In genomic region chr16:30371248-30371816, GRCh38 we compare ENCODE assay signal across 8 cellular contexts. TPM values are rescaled to one million over a fixed set of nuclear protein-coding genes. Genes with fewer than 3 reads are reported as not detected.
A peak's percentile ranks its signal among the peaks of the same experiment; 100 is the strongest.
DNase-seq lines count a peak whose midpoint lies in the region; ATAC-seq, FAIRE-seq and TF ChIP-seq lines count a peak whose summit lies in the region.

No MANE protein-coding gene starts in this region.

- 0 out of 2 replicates have a peak, but pooled peaks cover 7% of the 10 kb centered on the region for H3K4me1 ChIP-seq in Panc1 (ENCODE audit: control insufficient read depth, insufficient read depth, low read length)
- H3K4me1 ChIP-seq in esophagus (ENCODE audit: control insufficient read depth in 2 of 2, insufficient read depth in 2 of 2, low read length in 1 of 2), result peaks cover 0 to 13% of the 10 kb centered on the region in 2 donors

- peak overlapping the region; percentile 76 for H3K4me3 Mint-ChIP-seq in progenitor cell of endocrine pancreas (ENCODE audit: low read depth)

- TF ChIP-seq CTCF in GM06990 (IDR thresholded peaks at IDR 0.05; ENCODE audit: insufficient read depth, low read length, poor library complexity, severe bottlenecking) (peak; percentile 0), Panc1 (IDR thresholded peaks at IDR 0.05) (no peak), progenitor cell of endocrine pancreas (IDR thresholded peaks at IDR 0.05; ENCODE audit: unreplicated experiment) (peak; percentile 24)

- no peak for FAIRE-seq in urothelium cell line (lab: Jason Lieb, UNC)

- peak overlapping the region; percentile 99 for H3K27ac Mint-ChIP-seq in progenitor cell of endocrine pancreas

- ATAC-seq in Panc1 (no peak), HG02981 (IDR thresholded peaks at IDR 0.05; ENCODE audit: unreplicated experiment) (no peak)

- H3K36me3 ChIP-seq in GM06990 (ENCODE audit: control insufficient read depth, insufficient read depth, low read length) (no peaks in the 10 kb centered on the region; the same call in 1 of the 2 replicates), Panc1 (ENCODE audit: control insufficient read depth, insufficient read depth, low read length) (no peaks in the 10 kb centered on the region; the same call in 1 of the 2 replicates), esophagus (ENCODE audit: control insufficient read depth in 2 of 2, insufficient read depth in 2 of 2, low read length in 1 of 2) (peaks cover 0 to 6% of the 10 kb centered on the region in 2 donors)

- CTCF ChIA-PET in Panc1 (lab: Charles Lee), result interaction anchor here (0.6 to 0.9 kb wide), 2 partner anchors 19 to 259 kb away, joined by 3 to 10 read pairs; no protein-coding TSS in a partner anchor

- in situ Hi-C loops in Panc1 (cut with HindIII; ENCODE audit: low pct_unique_long_range_greater_than_20kb, low sequenced_read_pairs), result no loop called here

- H3K4me3 ChIP-seq in GM06990 (replicated peaks; ENCODE audit: low read depth, low read length) (peak overlapping the region; percentile 50), Panc1 (ENCODE audit: low read depth in 2 of 2, low read length in 2 of 2) (peak overlapping the region; percentile 54 to 60), esophagus (ENCODE audit: low read depth in 1 of 2, low read length in 2 of 2) (peak overlapping the region; percentile 38 to 44)

- DNase-seq in GM06990 (ENCODE audit: extremely low read depth, insufficient read length) (no peak), Panc1 (ENCODE audit: low read depth, low spot score) (no peak), progenitor cell of endocrine pancreas (ENCODE audit: low spot score, unreplicated experiment) (no peak), urothelium cell line (ENCODE audit: low spot score) (no peak), CD1c-positive myeloid dendritic cell (ENCODE audit: extremely low spot score) (no peak)
- DNase-seq in activated CD8-positive, alpha-beta memory T cell treated with anti-CD3 and anti-CD28 coated beads for 24 hours, result no peak

- H3K4me1 Mint-ChIP-seq in progenitor cell of endocrine pancreas (ENCODE audit: low read depth), result peaks cover 37% of the 10 kb centered on the region

- H3K9me3 Mint-ChIP-seq in progenitor cell of endocrine pancreas (ENCODE audit: low read depth), result no peaks in the 10 kb centered on the region

- intact Hi-C loops in Panc1 (cut with micrococcal nuclease; ENCODE audit: unreplicated experiment), result no loop called here

- 20 to 29% methylated on average over 8 to 11 of the region's 11 CpGs for WGBS in esophagus, 2 donors

- H3K27me3 Mint-ChIP-seq in progenitor cell of endocrine pancreas, result no peaks in the 10 kb centered on the region

- peak overlapping the region; percentile 84 for H3K27ac ChIP-seq in Panc1 (ENCODE audit: low read length)
- peak overlapping the region; percentile 73 to 95 for H3K27ac ChIP-seq in esophagus (ENCODE audit: low read depth in 2 of 2, low read length in 1 of 2)

- POLR2A ChIA-PET in Panc1 (lab: Charles Lee), result interaction anchor here (0.6 to 1.2 kb wide), 3 partner anchors 16 to 246 kb away, joined by 3 to 10 read pairs (median 4); partner anchors contain the start of gene CD2BP2

- BruUV-seq in Panc1 (replicated peaks; lab: Mats Ljungman, UMichigan), result no TSS peak

- H3K36me3 Mint-ChIP-seq in progenitor cell of endocrine pancreas (ENCODE audit: insufficient read depth), result no peaks in the 10 kb centered on the region

- H3K27me3 ChIP-seq in GM06990 (replicated peaks; ENCODE audit: control insufficient read depth, insufficient read depth, low read length) (no peaks in the 10 kb centered on the region), Panc1 (ENCODE audit: control insufficient read depth, insufficient read depth, low read length) (no peaks in the 10 kb centered on the region), esophagus (ENCODE audit: control insufficient read depth in 1 of 2, insufficient read depth in 2 of 2, low read length in 2 of 2) (no peaks in the 10 kb centered on the region)

- H3K9me3 ChIP-seq in Panc1 (ENCODE audit: control insufficient read depth, insufficient read depth, low read depth, low read length) (no peaks in the 10 kb centered on the region), esophagus (ENCODE audit: control insufficient read depth in 2 of 2, insufficient read depth in 1 of 2, low read depth in 1 of 2, low read length in 1 of 2) (no peaks in the 10 kb centered on the region)

RNA-seq across cellular contexts. Expression of gene TBC1D10B, which starts 1.0 kb away (rescaled TPM):
- total RNA-seq in Panc1 (2021; ENCODE audit: unreplicated experiment) (52.6 TPM), progenitor cell of endocrine pancreas (51.0 and 51.8 TPM in 2 replicates)
- polyA plus RNA-seq in Panc1 (2012; ENCODE audit: insufficient read length), result 41.9 TPM
- polyA plus RNA-seq in esophagus, result 10 to 100 TPM; 19.8 to 27.5 TPM

RNA-seq across cellular contexts. Expression of gene MYL11, which starts 3.3 kb away (rescaled TPM):
- total RNA-seq in Panc1 (2021; ENCODE audit: unreplicated experiment) (not detected), progenitor cell of endocrine pancreas (2.6 and 3.5 TPM in 2 replicates)
- 1.2 TPM for polyA plus RNA-seq in Panc1 (2012; ENCODE audit: insufficient read length)
- 1 to 10 TPM; 1.3 to 2.1 TPM for polyA plus RNA-seq in esophagus

RNA-seq across cellular contexts. Expression of gene SEPTIN1, which starts 11.0 kb away (rescaled TPM):
- 1.7 TPM for total RNA-seq in Panc1 (2021; ENCODE audit: unreplicated experiment)
- polyA plus RNA-seq in Panc1 (2012; ENCODE audit: insufficient read length), result 1.8 TPM
- polyA plus RNA-seq in esophagus, result 1 to 10 TPM; 3.5 to 6.8 TPM
- total RNA-seq in progenitor cell of endocrine pancreas, result 2.0 and 2.3 TPM in 2 replicates

RNA-seq across cellular contexts. Expression of gene CD2BP2, which starts 16.2 kb away (rescaled TPM):
- 90.7 TPM for total RNA-seq in Panc1 (2021; ENCODE audit: unreplicated experiment)
- polyA plus RNA-seq in Panc1 (2012; ENCODE audit: insufficient read length), result 68.7 TPM
- polyA plus RNA-seq in esophagus, result 10 to 100 TPM; 25.2 to 34.3 TPM
- 76.9 and 78.8 TPM in 2 replicates for total RNA-seq in progenitor cell of endocrine pancreas

RNA-seq across cellular contexts. Expression of gene ZNF48, which starts 23.9 kb away (rescaled TPM):
- total RNA-seq in Panc1 (2021; ENCODE audit: unreplicated experiment) (16.6 TPM), progenitor cell of endocrine pancreas (59.7 and 62.6 TPM in 2 replicates)
- polyA plus RNA-seq in Panc1 (2012; ENCODE audit: insufficient read length), result 17.6 TPM
- 1 to 10 TPM; 1.4 to 2.6 TPM for polyA plus RNA-seq in esophagus
